ENCODE assay signal across 9 cellular contexts in the genomic region with DNA sequence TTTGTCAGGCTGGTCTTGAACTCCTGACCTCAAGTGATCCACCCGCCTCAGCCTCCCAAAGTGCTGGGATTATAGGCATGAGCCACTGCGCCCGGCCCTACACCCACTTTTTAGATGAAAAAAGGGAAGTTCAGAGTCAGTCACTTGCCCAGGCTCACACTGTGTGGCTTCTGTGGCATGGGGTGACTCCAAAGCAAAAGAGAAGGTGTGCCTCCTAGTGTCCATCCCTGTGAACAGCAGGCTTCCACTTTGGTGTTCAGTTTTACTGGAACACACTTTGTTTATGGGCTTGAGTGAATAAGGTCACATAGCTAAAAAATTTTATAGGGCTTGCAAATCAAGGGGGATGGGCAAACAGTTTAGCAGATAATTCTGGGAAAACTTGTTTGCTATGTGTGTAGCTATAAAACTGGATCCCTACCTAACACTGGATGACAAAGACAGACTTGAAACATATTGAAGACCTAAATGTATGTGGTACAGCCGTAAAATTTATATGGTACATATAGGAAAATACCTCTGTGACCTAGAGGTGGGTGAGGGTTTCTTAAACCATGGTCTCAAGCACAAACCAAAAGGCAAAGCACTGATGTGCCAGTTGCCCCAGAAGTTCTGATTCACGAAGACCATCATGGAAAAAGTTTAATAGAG. TPM values are rescaled to one million over a fixed set of nuclear protein-coding genes. Genes with fewer than 3 reads are reported as not detected.
DNase-seq lines count a peak whose midpoint lies in the region; ATAC-seq, FAIRE-seq and TF ChIP-seq lines count a peak whose summit lies in the region.
"Had no signal": no experiment of that assay in that cellular context is flagged by ENCODE, and none has a peak within 500 bp of the region (broad histone marks: within the 10 kb centered on the region; RNA-seq: fewer than 3 reads in every experiment).

No MANE protein-coding gene starts in this region.

- WGBS in prostate gland: 84% methylated on average over 5 of the region's 5 CpGs
- WGBS in aorta, 2 donors: 87 to 89% methylated on average over 5 of the region's 5 CpGs

- peak; percentile 70 for DNase-seq in AG20443 (ENCODE audit: low spot score)
- peak; percentile 59 to 89 (median 66) for DNase-seq in Peyer's patch
- DNase-seq in activated T-helper 1 cell treated with anti-CD3 and anti-CD28 coated beads, Interleukin-12 subunit alpha, Interleukin-12 subunit beta, Interleukin-2, Interleukin-4 antibody, amounts not matched to agents 30 ng/mL and 10 ng/mL and 1 ng/mL, durations not matched to agents 14 hours and 24 hours and 36 hours (ENCODE audit: low spot score): peak; percentile 58
- peak; percentile 39 to 54 for DNase-seq in frontal cortex (ENCODE audit: low spot score in 2 of 2)
- DNase-seq in prostate gland (ENCODE audit: low spot score): peak; percentile 55
- peak in 1 of 2 donors; percentile 81 for DNase-seq in aorta

- TF ChIP-seq CTCF in Peyer's patch (IDR thresholded peaks at IDR 0.05) (peak; percentile 70 to 95 (median 92)), prostate gland (IDR thresholded peaks at IDR 0.05) (peak; percentile 60 to 88 (median 77))

- ATAC-seq in GM18907 (IDR thresholded peaks at IDR 0.05; ENCODE audit: unreplicated experiment): peak; percentile 73
- peak; percentile 54 for ATAC-seq in HG03457 (IDR thresholded peaks at IDR 0.05; ENCODE audit: unreplicated experiment)
- peak; percentile 88 for ATAC-seq in aorta (ENCODE audit: low FRiP score)

- H3K36me3 Mint-ChIP-seq in activated T-helper 1 cell treated with anti-CD3 and anti-CD28 coated beads, Interleukin-12 subunit alpha, Interleukin-12 subunit beta, Interleukin-2, Interleukin-4 antibody, amounts not matched to agents 30 ng/mL and 10 ng/mL and 1 ng/mL, durations not matched to agents 14 hours and 24 hours and 36 hours (ENCODE audit: low read depth): peaks cover 3% of the 10 kb centered on the region

- H3K27me3 ChIP-seq in Peyer's patch (no peaks in the 10 kb centered on the region), prostate gland (replicated peaks; ENCODE audit: insufficient read depth) (no peaks in the 10 kb centered on the region), aorta (ENCODE audit: control insufficient read depth in 1 of 2, insufficient read depth in 2 of 2, low read length in 1 of 2) (no peaks in the 10 kb centered on the region)

- intact Hi-C loops in activated T-helper 1 cell treated with anti-CD3 and anti-CD28 coated beads, Interleukin-12 subunit alpha, Interleukin-12 subunit beta, Interleukin-2, Interleukin-4 antibody, amounts not matched to agents 30 ng/mL and 10 ng/mL and 1 ng/mL, durations not matched to agents 14 hours and 24 hours and 36 hours (cut with micrococcal nuclease): loop anchor here (1.0 kb wide), 2 partner anchors 143 to 157 kb away; a partner anchor contains a TSS
- intact Hi-C loops in prostate gland (cut with DNase I) (loop anchor here (5.0 kb wide), 1 partner anchor 156 kb away; no protein-coding TSS in a partner anchor), aorta (cut with DNase I) (loop anchor here (5.0 kb wide), 2 partner anchors 141 to 156 kb away; a partner anchor contains a TSS)

- H3K9me3 ChIP-seq in Peyer's patch (no peaks in the 10 kb centered on the region), prostate gland (no peaks in the 10 kb centered on the region), aorta (ENCODE audit: control insufficient read depth, low read length) (no peaks in the 10 kb centered on the region)

- no peak for FAIRE-seq in frontal cortex (lab: Jason Lieb, UNC)

- H3K4me1 Mint-ChIP-seq in activated T-helper 1 cell treated with anti-CD3 and anti-CD28 coated beads, Interleukin-12 subunit alpha, Interleukin-12 subunit beta, Interleukin-2, Interleukin-4 antibody, amounts not matched to agents 30 ng/mL and 10 ng/mL and 1 ng/mL, durations not matched to agents 14 hours and 24 hours and 36 hours (ENCODE audit: low read depth): peaks cover 7% of the 10 kb centered on the region

- H3K27ac ChIP-seq in Peyer's patch: no peak overlapping the region
- no peak overlapping the region for H3K27ac ChIP-seq in prostate gland
- no peak overlapping the region for H3K27ac ChIP-seq in aorta (ENCODE audit: low read depth in 1 of 2, low read length in 2 of 2)
- H3K27ac ChIP-seq: skin epidermis had no signal

- H3K9me3 Mint-ChIP-seq in activated T-helper 1 cell treated with anti-CD3 and anti-CD28 coated beads, Interleukin-12 subunit alpha, Interleukin-12 subunit beta, Interleukin-2, Interleukin-4 antibody, amounts not matched to agents 30 ng/mL and 10 ng/mL and 1 ng/mL, durations not matched to agents 14 hours and 24 hours and 36 hours: no peaks in the 10 kb centered on the region

- no peaks in the 10 kb centered on the region for H3K4me1 ChIP-seq in Peyer's patch
- no peaks in the 10 kb centered on the region for H3K4me1 ChIP-seq in prostate gland (replicated peaks)
- peaks cover 0 to 3% of the 10 kb centered on the region in 2 donors for H3K4me1 ChIP-seq in aorta (ENCODE audit: control insufficient read depth in 1 of 2, insufficient read depth in 2 of 2, low read length in 2 of 2)

- H3K4me3 ChIP-seq in Peyer's patch: no peak overlapping the region
- no peak overlapping the region for H3K4me3 ChIP-seq in prostate gland
- no peak overlapping the region for H3K4me3 ChIP-seq in aorta (ENCODE audit: low read length in 2 of 2)
- H3K4me3 ChIP-seq: skin epidermis had no signal

- H3K27ac Mint-ChIP-seq in activated T-helper 1 cell treated with anti-CD3 and anti-CD28 coated beads, Interleukin-12 subunit alpha, Interleukin-12 subunit beta, Interleukin-2, Interleukin-4 antibody, amounts not matched to agents 30 ng/mL and 10 ng/mL and 1 ng/mL, durations not matched to agents 14 hours and 24 hours and 36 hours: no peak overlapping the region

- H3K27me3 Mint-ChIP-seq in activated T-helper 1 cell treated with anti-CD3 and anti-CD28 coated beads, Interleukin-12 subunit alpha, Interleukin-12 subunit beta, Interleukin-2, Interleukin-4 antibody, amounts not matched to agents 30 ng/mL and 10 ng/mL and 1 ng/mL, durations not matched to agents 14 hours and 24 hours and 36 hours (ENCODE audit: insufficient read depth): peaks cover 2% of the 10 kb centered on the region

- H3K36me3 ChIP-seq in Peyer's patch (peaks cover 0 to 10% (median 0%) of the 10 kb centered on the region in 3 donors), prostate gland (no peaks in the 10 kb centered on the region), aorta (ENCODE audit: control insufficient read depth in 1 of 2, insufficient read depth in 2 of 2, low read length in 1 of 2) (peaks cover 0 to 4% of the 10 kb centered on the region in 2 donors)

- TF ChIP-seq POLR2A in Peyer's patch (IDR thresholded peaks at IDR 0.05): no peak
- no peak for TF ChIP-seq POLR2A in prostate gland (IDR thresholded peaks at IDR 0.05)

- no peak overlapping the region for H3K4me3 Mint-ChIP-seq in activated T-helper 1 cell treated with anti-CD3 and anti-CD28 coated beads, Interleukin-12 subunit alpha, Interleukin-12 subunit beta, Interleukin-2, Interleukin-4 antibody, amounts not matched to agents 30 ng/mL and 10 ng/mL and 1 ng/mL, durations not matched to agents 14 hours and 24 hours and 36 hours

RNA-seq across cellular contexts. Expression of a gene that starts 54.9 kb away (rescaled TPM):
- total RNA-seq in Peyer's patch (10 to 100 TPM; 17.2 to 52.0 (median 23.4) TPM), frontal cortex (4.5 TPM), prostate gland (10 to 100 TPM in 1 of 2 donors, 1 to 10 TPM in 1; 8.6 to 18.1 TPM), aorta (1 to 10 TPM; 8.5 to 8.6 TPM)
- 10.5 and 10.6 TPM in 2 replicates for total RNA-seq in activated T-helper 1 cell treated with anti-CD3 and anti-CD28 coated beads, Interleukin-12 subunit alpha, Interleukin-12 subunit beta, Interleukin-2, Interleukin-4 antibody, amounts not matched to agents 30 ng/mL and 10 ng/mL and 1 ng/mL, durations not matched to agents 14 hours and 24 hours and 36 hours
- 1 to 10 TPM; 2.1 to 6.8 TPM for polyA plus RNA-seq in aorta
